In the genomic region with DNA sequence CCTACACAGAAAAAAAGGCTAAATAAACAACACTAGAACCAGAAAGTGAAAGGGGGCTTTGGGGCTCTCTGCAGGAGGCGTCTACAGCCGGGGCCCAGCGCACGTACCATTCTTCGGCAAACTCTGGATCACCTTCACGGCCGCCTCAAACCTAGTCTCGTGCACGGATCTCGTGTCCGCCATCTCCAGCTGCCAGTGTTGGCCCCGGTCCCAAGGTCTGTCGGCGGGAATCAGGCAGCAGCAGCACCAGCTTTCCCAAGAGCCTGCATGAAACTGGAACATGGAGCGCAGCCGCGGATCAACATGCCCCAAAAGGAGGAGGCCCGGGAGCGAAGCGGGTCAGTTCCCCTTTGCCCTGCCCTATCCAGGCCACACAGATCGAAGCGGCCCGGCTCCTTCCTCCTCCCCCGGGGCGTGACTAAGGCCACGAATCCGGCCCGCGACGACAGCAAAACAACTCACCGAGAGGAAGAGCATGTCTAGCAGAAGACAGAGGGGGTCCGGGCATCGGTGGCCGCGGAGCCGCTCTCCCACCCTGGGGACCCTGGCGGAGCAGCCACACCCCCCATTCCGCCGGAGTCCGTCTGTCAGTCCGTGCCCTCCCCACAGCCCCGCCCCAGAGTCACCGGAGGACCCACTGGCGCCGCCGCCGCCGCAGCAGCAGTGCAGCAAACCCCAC, we compare ENCODE assay signal across 8 cellular contexts. TPM values are rescaled to one million over a fixed set of nuclear protein-coding genes. Genes with fewer than 3 reads are reported as not detected.
DNase-seq lines count a peak whose midpoint lies in the region; ATAC-seq and TF ChIP-seq lines count a peak whose summit lies in the region.

A gene with protein sequence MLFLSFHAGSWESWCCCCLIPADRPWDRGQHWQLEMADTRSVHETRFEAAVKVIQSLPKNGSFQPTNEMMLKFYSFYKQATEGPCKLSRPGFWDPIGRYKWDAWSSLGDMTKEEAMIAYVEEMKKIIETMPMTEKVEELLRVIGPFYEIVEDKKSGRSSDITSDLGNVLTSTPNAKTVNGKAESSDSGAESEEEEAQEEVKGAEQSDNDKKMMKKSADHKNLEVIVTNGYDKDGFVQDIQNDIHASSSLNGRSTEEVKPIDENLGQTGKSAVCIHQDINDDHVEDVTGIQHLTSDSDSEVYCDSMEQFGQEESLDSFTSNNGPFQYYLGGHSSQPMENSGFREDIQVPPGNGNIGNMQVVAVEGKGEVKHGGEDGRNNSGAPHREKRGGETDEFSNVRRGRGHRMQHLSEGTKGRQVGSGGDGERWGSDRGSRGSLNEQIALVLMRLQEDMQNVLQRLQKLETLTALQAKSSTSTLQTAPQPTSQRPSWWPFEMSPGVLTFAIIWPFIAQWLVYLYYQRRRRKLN (minus strand): TSS at position 586 of the 679 bp plus-strand sequence. CDS start 109 bp downstream, at position 477.

- intact Hi-C loops in Right ventricle myocardium inferior (cut with DNase I), result loop anchor here (2.0 to 5.0 kb wide), 2 partner anchors 86 to 1292 kb away; a partner anchor contains a TSS
- intact Hi-C loops in ovary (cut with DNase I), result loop anchor here in 3 of 4 donors (5.0 kb wide), 2 partner anchors 83 to 88 kb away; a partner anchor contains a TSS

- CTCF ChIA-PET in HEK293 (lab: Yijun Ruan, JAX), result interaction anchor here (0.5 to 1.2 kb wide), 5 partner anchors 16 to 293 kb away, joined by 3 to 5 read pairs (median 3); no protein-coding TSS in a partner anchor

- no peaks in the 10 kb centered on the region for H3K4me1 ChIP-seq in HEK293 (ENCODE audit: control insufficient read depth, insufficient read depth, low read length)
- peaks cover 9% of the 10 kb centered on the region for H3K4me1 ChIP-seq in ovary (ENCODE audit: insufficient read depth)
- peaks cover 16 to 28% (median 21%) of the 10 kb centered on the region in 4 donors for H3K4me1 ChIP-seq in upper lobe of left lung

- ATAC-seq in Right ventricle myocardium inferior (peak; percentile 79), upper lobe of left lung (ENCODE audit: low FRiP score in 2 of 2) (peak; percentile 85 to 94)

- H3K9me3 ChIP-seq in HEK293 (ENCODE audit: control insufficient read depth, insufficient read depth, low read depth, low read length) (no peaks in the 10 kb centered on the region), ovary (no peaks in the 10 kb centered on the region), upper lobe of left lung (no peaks in the 10 kb centered on the region)

- H3K36me3 ChIP-seq in HEK293 (ENCODE audit: control insufficient read depth in 2 of 2, insufficient read depth in 1 of 2, low read length in 2 of 2) (peaks cover 3 to 7% of the 10 kb centered on the region in 2 experiments), ovary (no peaks in the 10 kb centered on the region), upper lobe of left lung (no peaks in the 10 kb centered on the region)

- peak within 1 kb of the TSS; percentile 77 for H3K4me3 ChIP-seq in GM08714 (ENCODE audit: low read length)
- peak within 1 kb of the TSS; percentile 54 for H3K4me3 ChIP-seq in HEK293 (ENCODE audit: low read depth, low read length)
- peak within 1 kb of the TSS; percentile 76 for H3K4me3 ChIP-seq in ovary
- peak within 1 kb of the TSS; percentile 73 to 87 (median 78) for H3K4me3 ChIP-seq in upper lobe of left lung

- POLR2A ChIA-PET in HEK293 (lab: Yijun Ruan, JAX), result interaction anchor here (1.0 to 1.1 kb wide), 2 partner anchors 86 to 140 kb away, joined by 3 to 4 read pairs; a partner anchor contains a TSS

- no peak for TF ChIP-seq CTCF in HEK293 (tag by site-specific recombination; IDR thresholded peaks at IDR 0.05)
- no peak for TF ChIP-seq CTCF in ovary (IDR thresholded peaks at IDR 0.05)
- TF ChIP-seq CTCF in upper lobe of left lung (IDR thresholded peaks at IDR 0.05), result no peak

- WGBS in ovary, 3 donors, result 0% methylated on average over 38 to 48 of the region's 48 CpGs
- WGBS in upper lobe of left lung, 2 donors, result 0 to 6% methylated on average over 2 to 30 of the region's 48 CpGs

- peak; percentile 91 for DNase-seq in MV-4-11 (lab: John Stamatoyannopoulos, UW)
- peak; percentile 84 for DNase-seq in SW480 (ENCODE audit: low spot score)
- peak; percentile 45 for DNase-seq in activated naive CD8-positive, alpha-beta T cell treated with anti-CD3 and anti-CD28 coated beads, Interleukin-2, amount 50 U/mL, for 16 hours (ENCODE audit: low read depth, low spot score)
- peak; percentile 98 for DNase-seq in Right ventricle myocardium inferior (ENCODE audit: missing footprints)
- DNase-seq in ovary, result peak; percentile 90 to 92 (median 91)
- DNase-seq in upper lobe of left lung, result peak; percentile 95

- H3K27me3 ChIP-seq in ovary (no peaks in the 10 kb centered on the region), upper lobe of left lung (no peaks in the 10 kb centered on the region)

- peak; percentile 43 for TF ChIP-seq POLR2A in ovary (IDR thresholded peaks at IDR 0.05)
- TF ChIP-seq POLR2A in upper lobe of left lung (IDR thresholded peaks at IDR 0.05), result peak; percentile 5 to 91 (median 72)

- H3K27ac ChIP-seq in HEK293 (ENCODE audit: extremely low read depth, low read depth, low read length) (peak within 1 kb of the TSS; percentile 92), ovary (peak within 1 kb of the TSS; percentile 95 to 98), upper lobe of left lung (peak within 1 kb of the TSS; percentile 97 to 99 (median 98))

- TF ChIP-seq EP300 in ovary (IDR thresholded peaks at IDR 0.05), result no peak
- peak in 1 of 4 donors; percentile 7 for TF ChIP-seq EP300 in upper lobe of left lung (IDR thresholded peaks at IDR 0.05)

TF ChIP-seq in HEK293, 187 proteins besides CTCF, POLR2A, EP300 and RAD21 (continues in another document):
- TF ChIP-seq ZNF221 (tag by site-specific recombination; IDR thresholded peaks at IDR 0.05; ENCODE audit: borderline replicate concordance), result no peak
- peak; percentile 68 for TF ChIP-seq ZNF76 (tag by site-specific recombination; IDR thresholded peaks at IDR 0.05; ENCODE audit: borderline replicate concordance, low read depth)
- TF ChIP-seq, protein P1, sequence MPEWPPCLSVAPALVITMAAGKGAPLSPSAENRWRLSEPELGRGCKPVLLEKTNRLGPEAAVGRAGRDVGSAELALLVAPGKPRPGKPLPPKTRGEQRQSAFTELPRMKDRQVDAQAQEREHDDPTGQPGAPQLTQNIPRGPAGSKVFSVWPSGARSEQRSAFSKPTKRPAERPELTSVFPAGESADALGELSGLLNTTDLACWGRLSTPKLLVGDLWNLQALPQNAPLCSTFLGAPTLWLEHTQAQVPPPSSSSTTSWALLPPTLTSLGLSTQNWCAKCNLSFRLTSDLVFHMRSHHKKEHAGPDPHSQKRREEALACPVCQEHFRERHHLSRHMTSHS (tag by site-specific recombination; IDR thresholded peaks at IDR 0.05), result no peak
- TF ChIP-seq ZNF843 (tag by site-specific recombination; IDR thresholded peaks at IDR 0.05), result no peak
- TF ChIP-seq FEZF1 (tag by site-specific recombination; IDR thresholded peaks at IDR 0.05), result no peak
- peak; percentile 92; the same call in 1 of the 2 replicates for TF ChIP-seq KLF8 (tag by site-specific recombination; IDR thresholded peaks at IDR 0.05)
- no peak for TF ChIP-seq ZFP3 (tag by site-specific recombination; IDR thresholded peaks at IDR 0.05; ENCODE audit: low read depth)
- TF ChIP-seq, protein P2, sequence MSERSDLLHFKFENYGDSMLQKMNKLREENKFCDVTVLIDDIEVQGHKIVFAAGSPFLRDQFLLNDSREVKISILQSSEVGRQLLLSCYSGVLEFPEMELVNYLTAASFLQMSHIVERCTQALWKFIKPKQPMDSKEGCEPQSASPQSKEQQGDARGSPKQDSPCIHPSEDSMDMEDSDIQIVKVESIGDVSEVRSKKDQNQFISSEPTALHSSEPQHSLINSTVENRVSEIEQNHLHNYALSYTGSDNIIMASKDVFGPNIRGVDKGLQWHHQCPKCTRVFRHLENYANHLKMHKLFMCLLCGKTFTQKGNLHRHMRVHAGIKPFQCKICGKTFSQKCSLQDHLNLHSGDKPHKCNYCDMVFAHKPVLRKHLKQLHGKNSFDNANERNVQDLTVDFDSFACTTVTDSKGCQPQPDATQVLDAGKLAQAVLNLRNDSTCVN (tag by site-specific recombination; optimal IDR thresholded peaks at IDR 0.05), result peak; percentile 76
- TF ChIP-seq ZNF223 (tag by site-specific recombination; IDR thresholded peaks at IDR 0.05), result peak; percentile 72; the same call in 1 of the 2 replicates
- no peak for TF ChIP-seq OVOL3 (tag by site-specific recombination; IDR thresholded peaks at IDR 0.05)
- TF ChIP-seq ZNF174 (tag by site-specific recombination; IDR thresholded peaks at IDR 0.05), result no peak
- no peak for TF ChIP-seq ZNF777 (tag by site-specific recombination; IDR thresholded peaks at IDR 0.05; ENCODE audit: borderline replicate concordance)
- no peak for TF ChIP-seq ZNF626 (tag by site-specific recombination; IDR thresholded peaks at IDR 0.05)
- TF ChIP-seq ZNF19 (tag by site-specific recombination; IDR thresholded peaks at IDR 0.05; ENCODE audit: low read depth), result no peak
- no peak for TF ChIP-seq ZNF184 (tag by site-specific recombination; IDR thresholded peaks at IDR 0.05)
- no peak for TF ChIP-seq ZNF530 (tag by site-specific recombination; IDR thresholded peaks at IDR 0.05; ENCODE audit: low read depth)
- TF ChIP-seq, protein P3, sequence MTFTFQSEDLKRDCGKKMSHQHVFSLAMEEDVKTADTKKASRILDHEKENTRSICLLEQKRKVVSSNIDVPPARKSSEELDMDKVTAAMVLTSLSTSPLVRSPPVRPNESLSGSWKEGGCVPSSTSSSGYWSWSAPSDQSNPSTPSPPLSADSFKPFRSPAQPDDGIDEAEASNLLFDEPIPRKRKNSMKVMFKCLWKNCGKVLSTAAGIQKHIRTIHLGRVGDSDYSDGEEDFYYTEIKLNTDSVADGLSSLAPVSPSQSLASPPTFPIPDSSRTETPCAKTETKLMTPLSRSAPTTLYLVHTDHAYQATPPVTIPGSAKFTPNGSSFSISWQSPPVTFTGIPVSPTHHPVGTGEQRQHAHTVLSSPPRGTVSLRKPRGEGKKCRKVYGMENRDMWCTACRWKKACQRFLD (tag by site-specific recombination; IDR thresholded peaks at IDR 0.05), result no peak

RNA-seq across cellular contexts. Expression of the gene that starts here (rescaled TPM):
- total RNA-seq in Right ventricle myocardium inferior, result 77.5 TPM
- total RNA-seq in ovary, result 10 to 100 TPM in 5 of 7 donors, 1 to 10 TPM in 2; 7.2 to 15.4 (median 12.9) TPM
- 10 to 100 TPM in 1 of 2 donors, 1 to 10 TPM in 1; 8.6 to 14.0 TPM for polyA plus RNA-seq in ovary
- 10 to 100 TPM; 13.3 to 34.2 (median 22.4) TPM for total RNA-seq in upper lobe of left lung

Comparison
In these comparisons a context has a peak if more than half of its experiments do, and no peak if none do; other contexts are left out.
1. Peak in every context shown above with its lines: DNase-seq, ATAC-seq, H3K4me3 ChIP-seq and H3K27ac ChIP-seq.
2. DNase-seq: peak in every context shown above with its lines; median percentile 98 in Right ventricle myocardium inferior; 95 in upper lobe of left lung; 91 in MV-4-11; 91 in ovary; 84 in SW480; 45 in activated naive CD8-positive, alpha-beta T cell treated with anti-CD3 and anti-CD28 coated beads, Interleukin-2, amount 50 U/mL, for 16 hours.